1 cellular context compared by ENCODE assay signal in genomic region chr6:11343963-11344714, GRCh38.
TF ChIP-seq lines count a peak whose summit lies in the region.

No MANE protein-coding gene starts in this region.

TF ChIP-seq in GM23338, 12 proteins besides CTCF, POLR2A, EP300 and RAD21 (continued from another document):
- no peak for TF ChIP-seq ZNF462 (CRISPR knock-in tag; IDR thresholded peaks at IDR 0.05)
